Comparison of ENCODE assay signal across 21 cellular contexts in the genomic region with DNA sequence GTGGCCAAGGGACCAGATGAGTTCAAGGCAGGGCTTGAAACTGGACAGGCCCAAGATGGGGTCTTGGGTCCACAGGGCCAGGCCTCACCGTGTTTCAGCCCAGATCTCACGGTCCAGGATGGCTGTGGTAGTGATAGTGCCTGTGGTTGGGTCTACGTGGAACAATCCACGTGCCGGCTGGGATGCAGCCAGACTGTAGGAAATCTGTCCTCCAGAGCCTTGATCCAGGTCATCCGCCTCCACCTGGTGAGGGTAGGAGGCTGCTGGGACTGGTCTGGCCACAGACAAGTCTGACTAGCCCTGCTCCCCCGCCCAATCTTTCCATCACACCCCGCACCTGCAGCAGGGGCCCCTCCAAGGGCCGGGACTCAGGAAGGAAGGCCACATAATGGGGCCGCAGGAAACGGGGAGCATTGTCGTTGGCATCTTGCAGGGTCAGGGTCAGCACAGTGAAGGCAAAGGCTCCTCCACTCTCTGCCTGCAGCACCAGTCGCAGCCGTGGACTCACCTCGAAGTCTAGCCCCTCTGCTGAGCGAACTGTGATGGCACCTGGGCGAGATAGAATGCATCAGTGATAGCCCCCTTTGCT.
"Had no signal": no experiment of that assay in that cellular context is flagged by ENCODE, and none has a peak within 500 bp of the region (broad histone marks: within the 10 kb centered on the region; RNA-seq: fewer than 3 reads in every experiment).

No MANE protein-coding gene starts in this region.

- H3K9me3 ChIP-seq: SK-N-SH had no signal

- FAIRE-seq: HepG2, RCC 7860 had no signal

- H3K9ac ChIP-seq: SK-N-SH had no signal

- DNase-seq: IMR-90, Karpas-422, KG1, MM.1S, NCI-H1092 treated with DMSO at 0.1 percent for 48 hours, NCI-H1436, NCI-H187, NCI-H2029, NCI-H2081 treated with DMSO at 0.1 percent for 48 hours, NCI-H2171, NCI-H226, NCI-H446, NCI-H510A, NCI-H524 treated with DMSO at 0.1 percent for 48 hours, NCI-H69, NCI-H774, RPMI8226, SHP77, SK-N-SH had no signal
